In the genomic region with DNA sequence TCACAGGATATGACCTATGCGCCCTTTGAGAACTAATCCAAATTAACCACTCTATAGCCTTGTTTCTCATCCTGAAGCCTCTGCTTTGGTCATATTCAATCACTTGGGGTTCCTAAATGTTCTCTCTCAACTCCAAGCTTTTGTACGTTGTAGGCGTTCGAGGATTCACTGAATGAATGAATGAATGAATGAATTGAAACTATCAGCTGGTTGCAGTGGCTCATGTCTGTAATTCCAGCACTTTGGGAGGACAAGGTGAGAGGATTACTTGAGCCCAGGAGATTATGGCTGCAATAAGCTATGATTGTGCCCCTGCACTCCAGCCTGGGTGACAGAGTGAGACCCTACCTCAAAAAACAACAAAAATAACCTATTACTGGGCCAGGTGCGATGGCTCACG, we compare ENCODE assay signal across 14 cellular contexts. TPM values are rescaled to one million over a fixed set of nuclear protein-coding genes. Genes with fewer than 3 reads are reported as not detected.
A peak's percentile ranks its signal among the peaks of the same experiment; 100 is the strongest.
DNase-seq lines count a peak whose midpoint lies in the region; ATAC-seq and TF ChIP-seq lines count a peak whose summit lies in the region.
"Had no signal": no experiment of that assay in that cellular context is flagged by ENCODE, and none has a peak within 500 bp of the region (broad histone marks: within the 10 kb centered on the region; RNA-seq: fewer than 3 reads in every experiment).

No MANE protein-coding gene starts in this region.

- H3K27ac ChIP-seq in mesenchymal stem cell (ENCODE audit: low read length, poor library complexity, severe bottlenecking): no peak overlapping the region
- H3K27ac ChIP-seq in CD8-positive, alpha-beta T cell (ENCODE audit: low read depth, low read length): no peak overlapping the region
- H3K27ac ChIP-seq: 22Rv1 had no signal

- peaks cover 4% of the 10 kb centered on the region for H3K79me1 ChIP-seq in mesenchymal stem cell (replicated peaks; ENCODE audit: low read length, poor library complexity, severe bottlenecking)

- WGBS in mesenchymal stem cell: 97% methylated on average over 6 of the region's 6 CpGs

- no peak overlapping the region for H2BK12ac ChIP-seq in mesenchymal stem cell (ENCODE audit: low read length in 2 of 2)

- H4K91ac ChIP-seq in mesenchymal stem cell (ENCODE audit: low read length): no peak overlapping the region

- no peaks in the 10 kb centered on the region for H3K9me3 Mint-ChIP-seq in activated T-cell treated with anti-CD3 and anti-CD28 coated beads, Interleukin-2, amount 50 U/mL, for 24 hours
- no peaks in the 10 kb centered on the region for H3K9me3 Mint-ChIP-seq in activated T-cell treated with anti-CD3 and anti-CD28 coated beads, Interleukin-2, amount 50 U/mL, for 4 hours
- no peaks in the 10 kb centered on the region for H3K9me3 Mint-ChIP-seq in activated CD4-positive, alpha-beta memory T cell treated with anti-CD3 and anti-CD28 coated beads, Interleukin-2, amount 10 ng/mL, durations not matched to agents 7 days and 5 days
- H3K9me3 Mint-ChIP-seq in CD8-positive, alpha-beta T cell: no peaks in the 10 kb centered on the region
- H3K9me3 Mint-ChIP-seq: CD14-positive monocyte had no signal

- no peak overlapping the region for H2AFZ ChIP-seq in mesenchymal stem cell (ENCODE audit: low read depth, low read length)

- H2BK15ac ChIP-seq in mesenchymal stem cell (ENCODE audit: low read depth, poor library complexity, severe bottlenecking): no peak overlapping the region

- H4K8ac ChIP-seq in mesenchymal stem cell (ENCODE audit: low read length): no peak overlapping the region

- H3K27me3 Mint-ChIP-seq in activated T-cell treated with anti-CD3 and anti-CD28 coated beads, Interleukin-2, amount 50 U/mL, for 24 hours: no peaks in the 10 kb centered on the region
- no peaks in the 10 kb centered on the region for H3K27me3 Mint-ChIP-seq in activated T-cell treated with anti-CD3 and anti-CD28 coated beads, Interleukin-2, amount 50 U/mL, for 4 hours (ENCODE audit: low read depth)
- no peaks in the 10 kb centered on the region for H3K27me3 Mint-ChIP-seq in activated CD4-positive, alpha-beta memory T cell treated with anti-CD3 and anti-CD28 coated beads, Interleukin-2, amount 10 ng/mL, durations not matched to agents 7 days and 5 days
- H3K27me3 Mint-ChIP-seq in CD8-positive, alpha-beta T cell (ENCODE audit: low read depth): no peaks in the 10 kb centered on the region

- peak overlapping the region; percentile 81 for H3K27ac Mint-ChIP-seq in activated T-cell treated with anti-CD3 and anti-CD28 coated beads, Interleukin-2, amount 50 U/mL, for 24 hours
- peak overlapping the region; percentile 86 for H3K27ac Mint-ChIP-seq in activated CD4-positive, alpha-beta memory T cell treated with anti-CD3 and anti-CD28 coated beads, Interleukin-2, amount 10 ng/mL, durations not matched to agents 7 days and 5 days
- H3K27ac Mint-ChIP-seq in CD8-positive, alpha-beta T cell: no peak overlapping the region

- H2AK5ac ChIP-seq in mesenchymal stem cell (ENCODE audit: low read length, severe bottlenecking): peak overlapping the region; percentile 89

- H3K4me3 Mint-ChIP-seq in activated T-cell treated with anti-CD3 and anti-CD28 coated beads, Interleukin-2, amount 50 U/mL, for 24 hours: no peak overlapping the region
- H3K4me3 Mint-ChIP-seq in activated T-cell treated with anti-CD3 and anti-CD28 coated beads, Interleukin-2, amount 50 U/mL, for 4 hours: no peak overlapping the region
- no peak overlapping the region for H3K4me3 Mint-ChIP-seq in activated CD4-positive, alpha-beta memory T cell treated with anti-CD3 and anti-CD28 coated beads, Interleukin-2, amount 10 ng/mL, durations not matched to agents 7 days and 5 days
- no peak overlapping the region for H3K4me3 Mint-ChIP-seq in CD8-positive, alpha-beta T cell
- H3K4me3 Mint-ChIP-seq: CD14-positive monocyte had no signal

- no peak overlapping the region for H2BK120ac ChIP-seq in mesenchymal stem cell (ENCODE audit: low read depth, low read length)

- no peak overlapping the region for H3K9ac ChIP-seq in mesenchymal stem cell (ENCODE audit: low read length)

- H3K36me3 ChIP-seq in mesenchymal stem cell (ENCODE audit: control insufficient read depth in 1 of 2, insufficient read depth in 2 of 2, low read depth in 1 of 2, low read length in 2 of 2): no peaks in the 10 kb centered on the region
- H3K36me3 ChIP-seq in CD8-positive, alpha-beta T cell (ENCODE audit: insufficient read depth, low read length): no peaks in the 10 kb centered on the region

- DNase-seq in NCI-H82 (lab: John Stamatoyannopoulos, UW) (peak; percentile 26), NCI-H82 treated with DMSO at 0.1 percent for 48 hours (lab: John Stamatoyannopoulos, UW; ENCODE audit: unreplicated experiment) (no peak), mesenchymal stem cell (no peak)
- DNase-seq in activated T-cell treated with anti-CD3 and anti-CD28 coated beads, Interleukin-2, amount 50 U/mL, for 24 hours: no peak
- no peak for DNase-seq in activated T-cell treated with anti-CD3 and anti-CD28 coated beads, Interleukin-2, amount 50 U/mL, for 4 hours
- DNase-seq in activated CD4-positive, alpha-beta memory T cell treated with anti-CD3 and anti-CD28 coated beads, Interleukin-2, amount 10 ng/mL, durations not matched to agents 7 days and 5 days: no peak
- no peak for DNase-seq in CD8-positive, alpha-beta T cell
- DNase-seq: H7, Karpas-422, NCI-H187 treated with DMSO at 0.1 percent for 48 hours, NCI-H524 had no signal

- intact Hi-C loops in CD8-positive, alpha-beta T cell (cut with DNase I, micrococcal nuclease): no loop called here

- no peak overlapping the region for H3K4me2 ChIP-seq in mesenchymal stem cell (ENCODE audit: low read length, poor library complexity, severe bottlenecking)

- H3K4me3 ChIP-seq in mesenchymal stem cell (ENCODE audit: insufficient read depth in 1 of 2, low read depth in 1 of 2, low read length in 2 of 2): no peak overlapping the region
- no peak overlapping the region for H3K4me3 ChIP-seq in CD8-positive, alpha-beta T cell (ENCODE audit: low read depth, low read length)

- TF ChIP-seq CTCF in CD8-positive, alpha-beta T cell (IDR thresholded peaks at IDR 0.05): no peak

- CTCF ChIA-PET in activated CD4-positive, alpha-beta memory T cell treated with anti-CD3 and anti-CD28 coated beads, Interleukin-2, amount 10 ng/mL, durations not matched to agents 7 days and 5 days (lab: Charles Lee): interaction anchor here (0.8 to 8.1 kb wide), 7 partner anchors 12 to 227 kb away, joined by 3 to 80 read pairs (median 5); a partner anchor contains a TSS
- CTCF ChIA-PET in CD8-positive, alpha-beta T cell (lab: Charles Lee): interaction anchor here (1.0 to 2.1 kb wide), 3 partner anchors 14 to 75 kb away, joined by 5 to 11 read pairs (median 7); no protein-coding TSS in a partner anchor

- H3K18ac ChIP-seq in mesenchymal stem cell (ENCODE audit: low read depth in 1 of 2, low read length in 2 of 2): no peak overlapping the region

- H3K14ac ChIP-seq in mesenchymal stem cell (ENCODE audit: low read length in 2 of 2): no peak overlapping the region

- H3K9me3 ChIP-seq in mesenchymal stem cell (ENCODE audit: control insufficient read depth, low read length): no peaks in the 10 kb centered on the region
- H3K9me3 ChIP-seq in CD8-positive, alpha-beta T cell (ENCODE audit: low read length): no peaks in the 10 kb centered on the region

- no peak overlapping the region for H2BK5ac ChIP-seq in mesenchymal stem cell (ENCODE audit: low read depth, low read length, poor library complexity, severe bottlenecking)

- no peaks in the 10 kb centered on the region for H3K27me3 ChIP-seq in mesenchymal stem cell (ENCODE audit: control insufficient read depth in 1 of 2, insufficient read depth in 1 of 2, low read length in 2 of 2)
- H3K27me3 ChIP-seq in CD8-positive, alpha-beta T cell (ENCODE audit: insufficient read depth, low read length): no peaks in the 10 kb centered on the region

- no peak overlapping the region for H3K4ac ChIP-seq in mesenchymal stem cell (ENCODE audit: low read depth in 1 of 2, low read length in 2 of 2)

- no peak for ATAC-seq in activated T-cell treated with anti-CD3 and anti-CD28 coated beads, Interleukin-2, amount 50 U/mL, for 4 hours
- no peak for ATAC-seq in HG02885 (IDR thresholded peaks at IDR 0.05; ENCODE audit: poor library complexity, unreplicated experiment)
- ATAC-seq in CD8-positive, alpha-beta T cell: no peak

- no peaks in the 10 kb centered on the region for H3K36me3 Mint-ChIP-seq in activated T-cell treated with anti-CD3 and anti-CD28 coated beads, Interleukin-2, amount 50 U/mL, for 24 hours (ENCODE audit: low read depth)
- H3K36me3 Mint-ChIP-seq in activated T-cell treated with anti-CD3 and anti-CD28 coated beads, Interleukin-2, amount 50 U/mL, for 4 hours (ENCODE audit: insufficient read depth): no peaks in the 10 kb centered on the region
- no peaks in the 10 kb centered on the region for H3K36me3 Mint-ChIP-seq in activated CD4-positive, alpha-beta memory T cell treated with anti-CD3 and anti-CD28 coated beads, Interleukin-2, amount 10 ng/mL, durations not matched to agents 7 days and 5 days (ENCODE audit: low read depth)
- no peaks in the 10 kb centered on the region for H3K36me3 Mint-ChIP-seq in CD8-positive, alpha-beta T cell
- H3K36me3 Mint-ChIP-seq: CD14-positive monocyte had no signal

- H3K23ac ChIP-seq in mesenchymal stem cell (ENCODE audit: low read length in 2 of 2): no peak overlapping the region

- H3K4me1 Mint-ChIP-seq in activated T-cell treated with anti-CD3 and anti-CD28 coated beads, Interleukin-2, amount 50 U/mL, for 24 hours (ENCODE audit: low read depth): peaks cover 24% of the 10 kb centered on the region
- peaks cover 17% of the 10 kb centered on the region for H3K4me1 Mint-ChIP-seq in activated T-cell treated with anti-CD3 and anti-CD28 coated beads, Interleukin-2, amount 50 U/mL, for 4 hours (ENCODE audit: low read depth)
- H3K4me1 Mint-ChIP-seq in activated CD4-positive, alpha-beta memory T cell treated with anti-CD3 and anti-CD28 coated beads, Interleukin-2, amount 10 ng/mL, durations not matched to agents 7 days and 5 days: peaks cover 24% of the 10 kb centered on the region
- peaks cover 15% of the 10 kb centered on the region for H3K4me1 Mint-ChIP-seq in CD8-positive, alpha-beta T cell (ENCODE audit: low read depth)

- peaks cover 3% of the 10 kb centered on the region for H3K4me1 ChIP-seq in mesenchymal stem cell (ENCODE audit: control insufficient read depth, insufficient read depth, low read depth, low read length)
- H3K4me1 ChIP-seq in CD8-positive, alpha-beta T cell (ENCODE audit: insufficient read depth, low read length): peaks cover 8% of the 10 kb centered on the region

- POLR2A ChIA-PET in activated CD4-positive, alpha-beta memory T cell treated with anti-CD3 and anti-CD28 coated beads, Interleukin-2, amount 10 ng/mL, durations not matched to agents 7 days and 5 days (lab: Charles Lee): interaction anchor here (0.7 to 2.2 kb wide), 14 partner anchors 8 to 216 kb away, joined by 3 to 11 read pairs (median 6); a partner anchor contains a TSS
- POLR2A ChIA-PET in CD8-positive, alpha-beta T cell (lab: Charles Lee): interaction anchor here (0.7 to 1.0 kb wide), 2 partner anchors 15 to 189 kb away, joined by 4 to 5 read pairs; no protein-coding TSS in a partner anchor

RNA-seq across cellular contexts. Expression of a gene that starts 5.9 kb away (rescaled TPM):
- total RNA-seq in activated T-cell treated with anti-CD3 and anti-CD28 coated beads, Interleukin-2, amount 50 U/mL, for 4 hours: 100 to 1,000 TPM; 594 to 609 (median 599) TPM
- total RNA-seq in activated CD4-positive, alpha-beta memory T cell treated with anti-CD3 and anti-CD28 coated beads, Interleukin-2, amount 10 ng/mL, durations not matched to agents 7 days and 5 days: 100 to 1,000 TPM; 548 to 559 TPM
- 170 TPM for polyA plus RNA-seq in mesenchymal stem cell (2013, experiment 1 of 2)
- 170 TPM for polyA plus RNA-seq in mesenchymal stem cell (2013, experiment 2 of 2)
- 100 to 1,000 TPM; 192 to 203 TPM for total RNA-seq in CD8-positive, alpha-beta T cell

RNA-seq across cellular contexts. Expression of a gene that starts 16.9 kb away (rescaled TPM):
- total RNA-seq in activated T-cell treated with anti-CD3 and anti-CD28 coated beads, Interleukin-2, amount 50 U/mL, for 4 hours: 100 to 1,000 TPM; 115 to 137 (median 125) TPM
- total RNA-seq in activated CD4-positive, alpha-beta memory T cell treated with anti-CD3 and anti-CD28 coated beads, Interleukin-2, amount 10 ng/mL, durations not matched to agents 7 days and 5 days: 100 to 1,000 TPM; 109 to 116 TPM
- 24.1 TPM for polyA plus RNA-seq in mesenchymal stem cell (2013, experiment 1 of 2)
- 21.9 TPM for polyA plus RNA-seq in mesenchymal stem cell (2013, experiment 2 of 2)
- total RNA-seq in CD8-positive, alpha-beta T cell: 10 to 100 TPM; 57.4 to 65.3 TPM

RNA-seq across cellular contexts. Expression of a gene that starts 34.3 kb away (rescaled TPM):
- total RNA-seq in activated T-cell treated with anti-CD3 and anti-CD28 coated beads, Interleukin-2, amount 50 U/mL, for 4 hours: 100 to 1,000 TPM; 161 to 182 (median 167) TPM
- 100 to 1,000 TPM; 305 to 329 TPM for total RNA-seq in activated CD4-positive, alpha-beta memory T cell treated with anti-CD3 and anti-CD28 coated beads, Interleukin-2, amount 10 ng/mL, durations not matched to agents 7 days and 5 days
- 284 TPM for polyA plus RNA-seq in mesenchymal stem cell (2013, experiment 1 of 2)
- polyA plus RNA-seq in mesenchymal stem cell (2013, experiment 2 of 2): 299 TPM
- total RNA-seq in CD8-positive, alpha-beta T cell: 10 to 100 TPM; 15.1 to 17.3 TPM

RNA-seq across cellular contexts. Expression of a gene that starts 57.1 kb away (rescaled TPM):
- 100 to 1,000 TPM in 1 of 3 donors, 10 to 100 TPM in 2; 91.0 to 103 (median 91.4) TPM for total RNA-seq in activated T-cell treated with anti-CD3 and anti-CD28 coated beads, Interleukin-2, amount 50 U/mL, for 4 hours
- 10 to 100 TPM; 68.2 to 69.4 TPM for total RNA-seq in activated CD4-positive, alpha-beta memory T cell treated with anti-CD3 and anti-CD28 coated beads, Interleukin-2, amount 10 ng/mL, durations not matched to agents 7 days and 5 days
- polyA plus RNA-seq in mesenchymal stem cell (2013, experiment 1 of 2): 52.5 TPM
- 56.2 TPM for polyA plus RNA-seq in mesenchymal stem cell (2013, experiment 2 of 2)
- 10 to 100 TPM; 19.3 to 20.4 TPM for total RNA-seq in CD8-positive, alpha-beta T cell

Comparison
In these comparisons a context has a peak if more than half of its experiments do, and no peak if none do; other contexts are left out.
1. RNA of a gene that starts 34.3 kb away (total RNA-seq): 305 to 329 TPM in activated CD4-positive, alpha-beta memory T cell treated with anti-CD3 and anti-CD28 coated beads, Interleukin-2, amount 10 ng/mL, durations not matched to agents 7 days and 5 days and 161 to 182 TPM in activated T-cell treated with anti-CD3 and anti-CD28 coated beads, Interleukin-2, amount 50 U/mL, for 4 hours; 15.1 to 17.3 TPM in CD8-positive, alpha-beta T cell; every median in the first group is over 4 times any median in the second.